ENCODE assay signal across 9 cellular contexts in the genomic region with DNA sequence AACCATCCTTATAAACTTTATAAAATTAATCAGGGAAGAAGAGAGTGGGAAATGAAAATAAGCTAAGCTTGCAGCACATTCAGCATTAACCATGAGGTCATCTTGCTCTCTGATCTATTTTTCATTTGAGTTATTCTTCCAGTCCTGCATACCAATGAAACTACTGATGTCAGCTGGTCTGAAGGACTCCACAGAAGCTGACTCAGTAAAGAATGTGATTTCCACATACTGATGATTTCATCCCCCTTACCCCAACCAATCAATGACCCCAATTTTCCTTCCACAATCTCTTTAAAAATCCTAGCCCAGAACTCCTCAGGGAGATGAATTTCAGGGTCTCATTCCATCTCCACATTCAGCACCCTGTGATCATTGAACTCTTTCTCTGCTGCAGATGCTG. TPM values are rescaled to one million over a fixed set of nuclear protein-coding genes. Genes with fewer than 3 reads are reported as not detected.
DNase-seq lines count a peak whose midpoint lies in the region; ATAC-seq and TF ChIP-seq lines count a peak whose summit lies in the region.
"Had no signal": no experiment of that assay in that cellular context is flagged by ENCODE, and none has a peak within 500 bp of the region (broad histone marks: within the 10 kb centered on the region; RNA-seq: fewer than 3 reads in every experiment).

No MANE protein-coding gene starts in this region.

- peak overlapping the region; percentile 65 for H3K9ac ChIP-seq in SK-N-MC (ENCODE audit: insufficient read length)

- TF ChIP-seq CTCF in foreskin fibroblast (IDR thresholded peaks at IDR 0.05; ENCODE audit: low read depth, low read length) (no peak), GM13976 (IDR thresholded peaks at IDR 0.05; ENCODE audit: borderline replicate concordance, control extremely low read depth, extremely low read depth, insufficient read depth, missing control alignments) (no peak)

- H3K36me3 ChIP-seq in SK-N-MC (ENCODE audit: insufficient read depth, low read length): no peaks in the 10 kb centered on the region

- H3K9me3 ChIP-seq in SK-N-MC (ENCODE audit: low read depth, low read length): no peaks in the 10 kb centered on the region; the same call in 1 of the 2 replicates

- DNase-seq in GM03348 (ENCODE audit: low spot score) (peak; percentile 76), SK-N-MC (ENCODE audit: low read depth, low spot score) (peak; percentile 63), foreskin fibroblast (peak; percentile 78 to 91), renal cortical epithelial cell (ENCODE audit: low read depth) (peak; percentile 98), GM13976 (ENCODE audit: low spot score) (no peak)
- DNase-seq: DMS153 had no signal

- ATAC-seq in GM18861 (IDR thresholded peaks at IDR 0.05; ENCODE audit: unreplicated experiment) (no peak), HG02678 (IDR thresholded peaks at IDR 0.05; ENCODE audit: unreplicated experiment) (no peak), HG03095 (IDR thresholded peaks at IDR 0.05; ENCODE audit: unreplicated experiment) (no peak)

- H3K27ac ChIP-seq in SK-N-MC: peak overlapping the region; percentile 83

- H3K4me3 ChIP-seq in SK-N-MC (peak overlapping the region; percentile 44), foreskin fibroblast (ENCODE audit: low read depth in 1 of 2, low read length in 2 of 2) (no peak overlapping the region)

- in situ Hi-C loops in GM13976 (cut with MboI; ENCODE audit: low sequenced_read_pairs, unreplicated experiment): no loop called here

RNA-seq across cellular contexts. Expression of a gene that starts 18.8 kb away (rescaled TPM):
- not detected in 2 replicates for total RNA-seq in renal cortical epithelial cell
